ENCODE assay signal across 1 cellular context in genomic region chr20:34302723-34303528, GRCh38.
A peak's percentile ranks its signal among the peaks of the same experiment; 100 is the strongest.
TF ChIP-seq lines count a peak whose summit lies in the region.

Gene AHCY, minus strand, starts transcription at chr20:34303355. Its CDS starts 85 bp downstream, at chr20:34303270.

TF ChIP-seq in GM12878, 131 proteins besides CTCF, POLR2A, EP300 and RAD21 (continued from another document):
- TF ChIP-seq ZBTB40 (IDR thresholded peaks at IDR 0.05; ENCODE audit: borderline replicate concordance), result no peak
- TF ChIP-seq MTA2 (IDR thresholded peaks at IDR 0.05; ENCODE audit: low read depth), result no peak
- TF ChIP-seq DPF2 (IDR thresholded peaks at IDR 0.05), result peak; percentile 57; the same call in 1 of the 2 replicates
